Comparison of ENCODE assay signal across 20 cellular contexts in the genomic region with DNA sequence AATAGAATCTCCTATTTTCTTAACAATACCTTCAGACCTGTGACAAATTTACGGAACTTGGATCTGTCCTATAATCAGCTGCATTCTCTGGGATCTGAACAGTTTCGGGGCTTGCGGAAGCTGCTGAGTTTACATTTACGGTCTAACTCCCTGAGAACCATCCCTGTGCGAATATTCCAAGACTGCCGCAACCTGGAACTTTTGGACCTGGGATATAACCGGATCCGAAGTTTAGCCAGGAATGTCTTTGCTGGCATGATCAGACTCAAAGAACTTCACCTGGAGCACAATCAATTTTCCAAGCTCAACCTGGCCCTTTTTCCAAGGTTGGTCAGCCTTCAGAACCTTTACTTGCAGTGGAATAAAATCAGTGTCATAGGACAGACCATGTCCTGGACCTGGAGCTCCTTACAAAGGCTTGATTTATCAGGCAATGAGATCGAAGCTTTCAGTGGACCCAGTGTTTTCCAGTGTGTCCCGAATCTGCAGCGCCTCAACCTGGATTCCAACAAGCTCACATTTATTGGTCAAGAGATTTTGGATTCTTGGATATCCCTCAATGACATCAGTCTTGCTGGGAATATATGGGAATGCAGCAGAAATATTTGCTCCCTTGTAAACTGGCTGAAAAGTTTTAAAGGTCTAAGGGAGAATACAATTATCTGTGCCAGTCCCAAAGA. TPM values are rescaled to one million over a fixed set of nuclear protein-coding genes. Genes with fewer than 3 reads are reported as not detected.
A peak's percentile ranks its signal among the peaks of the same experiment; 100 is the strongest.
DNase-seq lines count a peak whose midpoint lies in the region; ATAC-seq and TF ChIP-seq lines count a peak whose summit lies in the region.
"Had no signal": no experiment of that assay in that cellular context is flagged by ENCODE, and none has a peak within 500 bp of the region (broad histone marks: within the 10 kb centered on the region; RNA-seq: fewer than 3 reads in every experiment).

No MANE protein-coding gene starts in this region.

- H3K4me1 Mint-ChIP-seq in MCF 10A (ENCODE audit: insufficient read depth, unreplicated experiment): peaks cover 6% of the 10 kb centered on the region
- H3K4me1 Mint-ChIP-seq: activated naive CD8-positive, alpha-beta T cell treated with anti-CD3 and anti-CD28 coated beads for 36 hours; stimulated activated effector memory CD8-positive, alpha-beta T cell treated with anti-CD3 and anti-CD28 coated beads, Interleukin-12 subunit alpha, Interleukin-12 subunit beta, amount 100 ng/mL, for 72 hours had no signal

- H3K4me3 Mint-ChIP-seq in MCF 10A (ENCODE audit: unreplicated experiment): no peak overlapping the region
- H3K4me3 Mint-ChIP-seq: activated CD8-positive, alpha-beta T cell treated with anti-CD3 and anti-CD28 coated beads for 36 hours; activated naive CD8-positive, alpha-beta T cell treated with anti-CD3 and anti-CD28 coated beads for 36 hours; activated T-cell treated with anti-CD3 and anti-CD28 coated beads, Interleukin-2, amount 50 U/mL, for 72 hours; stimulated activated effector memory CD8-positive, alpha-beta T cell treated with anti-CD3 and anti-CD28 coated beads, Interleukin-12 subunit alpha, Interleukin-12 subunit beta, amount 100 ng/mL, for 72 hours; T-cell had no signal

- H3K27ac ChIP-seq in mammary epithelial cell (ENCODE audit: insufficient read depth, low read depth, low read length): no peak overlapping the region
- H3K27ac ChIP-seq in esophagus muscularis mucosa (replicated peaks in 1 of 4): no peak overlapping the region
- H3K27ac ChIP-seq in neural cell (ENCODE audit: low read length): no peak overlapping the region
- H3K27ac ChIP-seq in temporal lobe (ENCODE audit: low read depth, low read length): peak overlapping the region; percentile 34
- H3K27ac ChIP-seq: spleen, upper lobe of left lung, WERI-Rb-1 had no signal

- dilution Hi-C loops in mammary epithelial cell (cut with HindIII; ENCODE audit: low sequenced_read_pairs): no loop called here

- TF ChIP-seq CTCF in mammary epithelial cell (conservative IDR thresholded peaks at IDR 0.05 in 1 of 2, IDR thresholded peaks at IDR 0.05 in 1 of 2; ENCODE audit: extremely low read depth in 1 of 2, insufficient read depth in 1 of 2, low read depth in 1 of 2, low read length in 2 of 2) (no peak), MCF 10A (IDR thresholded peaks at IDR 0.05; ENCODE audit: unreplicated experiment) (no peak), esophagus muscularis mucosa (IDR thresholded peaks at IDR 0.05) (no peak), neural cell (IDR thresholded peaks at IDR 0.05; ENCODE audit: poor library complexity, severe bottlenecking) (no peak)

- H3K79me2 ChIP-seq in mammary epithelial cell (ENCODE audit: insufficient read depth, low read length) (no peaks in the 10 kb centered on the region), neural cell (replicated peaks; ENCODE audit: insufficient read depth, low read length) (no peaks in the 10 kb centered on the region)

- no peak overlapping the region for H3K9ac ChIP-seq in mammary epithelial cell (ENCODE audit: insufficient read depth, low read length)
- peak overlapping the region; percentile 25 for H3K9ac ChIP-seq in neural cell (ENCODE audit: low read length)

- no peaks in the 10 kb centered on the region for H3K9me3 Mint-ChIP-seq in MCF 10A (ENCODE audit: unreplicated experiment)
- H3K9me3 Mint-ChIP-seq: activated CD8-positive, alpha-beta T cell treated with anti-CD3 and anti-CD28 coated beads for 36 hours; activated naive CD8-positive, alpha-beta T cell treated with anti-CD3 and anti-CD28 coated beads for 36 hours; activated T-cell treated with anti-CD3 and anti-CD28 coated beads, Interleukin-2, amount 50 U/mL, for 72 hours; T-cell had no signal

- in situ Hi-C loops in mammary epithelial cell (cut with MboI; ENCODE audit: low sequenced_read_pairs in 2 of 2): no loop called here

- POLR2A ChIA-PET in MCF 10A (lab: Yijun Ruan, JAX) (interaction anchor here (1.0 kb wide), 1 partner anchor 11 kb away, joined by 5 read pairs; no protein-coding TSS in a partner anchor), HEK293T (lab: Yijun Ruan, JAX) (no interaction called here)

- H3K9me3 ChIP-seq in mammary epithelial cell (replicated peaks; ENCODE audit: insufficient read depth, low read length): no peaks in the 10 kb centered on the region
- no peaks in the 10 kb centered on the region for H3K9me3 ChIP-seq in esophagus muscularis mucosa
- H3K9me3 ChIP-seq in neural cell (ENCODE audit: low read length): no peaks in the 10 kb centered on the region
- H3K9me3 ChIP-seq: spleen, upper lobe of left lung had no signal

- intact Hi-C loops in mammary epithelial cell (cut with micrococcal nuclease) (loop anchor here (5.0 kb wide), 3 partner anchors 300 to 620 kb away; no protein-coding TSS in a partner anchor), MCF 10A (cut with micrococcal nuclease) (no loop called here), esophagus muscularis mucosa (cut with DNase I) (no loop called here)

- H3K27ac Mint-ChIP-seq in MCF 10A (ENCODE audit: low read depth, unreplicated experiment): no peak overlapping the region
- H3K27ac Mint-ChIP-seq: activated CD8-positive, alpha-beta T cell treated with anti-CD3 and anti-CD28 coated beads for 36 hours; activated naive CD8-positive, alpha-beta T cell treated with anti-CD3 and anti-CD28 coated beads for 36 hours; activated T-cell treated with anti-CD3 and anti-CD28 coated beads, Interleukin-2, amount 50 U/mL, for 72 hours; stimulated activated effector memory CD8-positive, alpha-beta T cell treated with anti-CD3 and anti-CD28 coated beads, Interleukin-12 subunit alpha, Interleukin-12 subunit beta, amount 100 ng/mL, for 72 hours; T-cell had no signal

- no peak for TF ChIP-seq POLR2A in esophagus muscularis mucosa (IDR thresholded peaks at IDR 0.05; ENCODE audit: low read depth)

- no peak overlapping the region for H3K4me3 ChIP-seq in mammary epithelial cell (replicated peaks in 1 of 3; ENCODE audit: insufficient read depth in 1 of 3, low read depth in 2 of 3, low read length in 3 of 3)
- peak overlapping the region; percentile 17 to 35 (median 26) for H3K4me3 ChIP-seq in esophagus muscularis mucosa
- peak overlapping the region; percentile 65 for H3K4me3 ChIP-seq in neural cell (ENCODE audit: low read length)
- H3K4me3 ChIP-seq: spleen, upper lobe of left lung had no signal

- H3K36me3 Mint-ChIP-seq in MCF 10A (ENCODE audit: insufficient read depth, unreplicated experiment): no peaks in the 10 kb centered on the region
- H3K36me3 Mint-ChIP-seq: activated naive CD8-positive, alpha-beta T cell treated with anti-CD3 and anti-CD28 coated beads for 36 hours; stimulated activated effector memory CD8-positive, alpha-beta T cell treated with anti-CD3 and anti-CD28 coated beads, Interleukin-12 subunit alpha, Interleukin-12 subunit beta, amount 100 ng/mL, for 72 hours; T-cell had no signal

- 82% methylated on average over 11 of the region's 11 CpGs for WGBS in mammary epithelial cell (ENCODE audit: low coverage, missing lambda C conversion rate)
- 85% methylated on average over 11 of the region's 11 CpGs for WGBS in esophagus muscularis mucosa

- H3K27me3 ChIP-seq in mammary epithelial cell (ENCODE audit: insufficient read depth, low read length) (peaks cover 17% of the 10 kb centered on the region), esophagus muscularis mucosa (peaks cover 0 to 38% (median 4%) of the 10 kb centered on the region in 4 donors), neural cell (ENCODE audit: insufficient read depth, low read depth, low read length) (no peaks in the 10 kb centered on the region)

- TF ChIP-seq EP300 in esophagus muscularis mucosa (IDR thresholded peaks at IDR 0.05) (no peak), neural cell (conservative IDR thresholded peaks at IDR 0.05; ENCODE audit: poor library complexity, severe bottlenecking) (no peak)

- H2AFZ ChIP-seq in mammary epithelial cell (ENCODE audit: low read depth, low read length): peak overlapping the region; percentile 47
- H2AFZ ChIP-seq in neural cell (ENCODE audit: low read depth, low read length): no peak overlapping the region

- peak overlapping the region; percentile 68 for H3K4me2 ChIP-seq in mammary epithelial cell (ENCODE audit: insufficient read depth, low read depth, low read length)
- H3K4me2 ChIP-seq in neural cell (ENCODE audit: low read length): peak overlapping the region; percentile 13

- CTCF ChIA-PET in mammary epithelial cell (lab: Charles Lee; ENCODE audit: low non-redundant PET): interaction anchor here (0.6 kb wide), 1 partner anchor 594 kb away, joined by 3 read pairs; no protein-coding TSS in a partner anchor
- CTCF ChIA-PET in MCF 10A (lab: Yijun Ruan, JAX): interaction anchor here (0.6 to 1.4 kb wide), 5 partner anchors 13 to 592 kb away, joined by 3 to 4 read pairs (median 4); no protein-coding TSS in a partner anchor
- CTCF ChIA-PET in HEK293T (lab: Yijun Ruan, JAX): interaction anchor here (0.7 to 1.4 kb wide), 3 partner anchors 9 to 822 kb away, joined by 3 to 4 read pairs (median 3); no protein-coding TSS in a partner anchor

- no TSS peak for BruUV-seq in mammary epithelial cell (replicated peaks; lab: Mats Ljungman, UMichigan)
- BruUV-seq in MCF 10A (replicated peaks; lab: Mats Ljungman, UMichigan): no TSS peak

- H3K4me1 ChIP-seq in mammary epithelial cell (ENCODE audit: insufficient read depth, low read length): no peaks in the 10 kb centered on the region
- H3K4me1 ChIP-seq in esophagus muscularis mucosa: peaks cover 0 to 29% (median 20%) of the 10 kb centered on the region in 4 donors

- H4K20me1 ChIP-seq in mammary epithelial cell (ENCODE audit: insufficient read depth, low read length) (no peaks in the 10 kb centered on the region), neural cell (ENCODE audit: insufficient read depth) (no peaks in the 10 kb centered on the region)

- H3K27me3 Mint-ChIP-seq in MCF 10A (ENCODE audit: insufficient read depth, unreplicated experiment): peaks cover 25% of the 10 kb centered on the region

- H3K36me3 ChIP-seq in mammary epithelial cell (ENCODE audit: insufficient read depth, low read length) (no peaks in the 10 kb centered on the region), esophagus muscularis mucosa (no peaks in the 10 kb centered on the region), neural cell (ENCODE audit: insufficient read depth, low read length) (no peaks in the 10 kb centered on the region)
- H3K36me3 ChIP-seq: spleen, upper lobe of left lung, WERI-Rb-1 had no signal

- no peak for ATAC-seq in GM18867 (IDR thresholded peaks at IDR 0.05; ENCODE audit: unreplicated experiment)
- ATAC-seq: activated CD8-positive, alpha-beta T cell treated with anti-CD3 and anti-CD28 coated beads for 36 hours; activated T-cell treated with anti-CD3 and anti-CD28 coated beads, Interleukin-2, amount 50 U/mL, for 72 hours; stimulated activated effector memory CD8-positive, alpha-beta T cell treated with anti-CD3 and anti-CD28 coated beads, Interleukin-12 subunit alpha, Interleukin-12 subunit beta, amount 100 ng/mL, for 72 hours; T-cell had no signal

- DNase-seq in mammary epithelial cell (no peak), MCF 10A (ENCODE audit: unreplicated experiment) (no peak), esophagus muscularis mucosa (ENCODE audit: extremely low spot score) (no peak), GOT3 (lab: John Stamatoyannopoulos, UW) (no peak), HEK293T (ENCODE audit: extremely low spot score) (no peak)
- DNase-seq: 8988T; activated CD8-positive, alpha-beta T cell treated with anti-CD3 and anti-CD28 coated beads for 36 hours; activated naive CD8-positive, alpha-beta T cell treated with anti-CD3 and anti-CD28 coated beads for 36 hours; activated T-cell treated with anti-CD3 and anti-CD28 coated beads, Interleukin-2, amount 50 U/mL, for 72 hours; central memory CD4-positive, alpha-beta T cell; NCI-H2171 treated with DMSO at 0.1 percent for 48 hours; spleen; T-cell; WERI-Rb-1 had no signal

- no peaks in the 10 kb centered on the region for H3K9me2 ChIP-seq in neural cell (ENCODE audit: insufficient read depth, low read length)

- H3F3A ChIP-seq in neural cell (ENCODE audit: insufficient read depth, low read length, poor library complexity, severe bottlenecking): no peaks in the 10 kb centered on the region

- no peak for TF ChIP-seq RAD21 in neural cell (conservative IDR thresholded peaks at IDR 0.05)

RNA-seq across cellular contexts. Expression of a gene that starts 1.6 kb away (rescaled TPM):
- total RNA-seq in mammary epithelial cell: not detected
- not detected for polyA plus RNA-seq in mammary epithelial cell
- not detected for polyA minus RNA-seq in mammary epithelial cell
- not detected in 2 replicates for total RNA-seq in MCF 10A (2022)
- total RNA-seq in esophagus muscularis mucosa: under 1 TPM; 0.06 to 0.42 (median 0.23) TPM
- polyA plus RNA-seq in neural cell: 3.2 and 3.4 TPM in 2 replicates
- 7.5 and 10.8 TPM in 2 replicates for polyA minus RNA-seq in neural cell
- total RNA-seq in temporal lobe: 23.1 TPM
- total RNA-seq: activated CD8-positive, alpha-beta T cell treated with anti-CD3 and anti-CD28 coated beads for 36 hours; activated naive CD8-positive, alpha-beta T cell treated with anti-CD3 and anti-CD28 coated beads for 36 hours; activated T-cell treated with anti-CD3 and anti-CD28 coated beads, Interleukin-2, amount 50 U/mL, for 72 hours; fibroblast of villous mesenchyme; spleen; T-cell; upper lobe of left lung had no signal
- polyA plus RNA-seq: spleen had no signal

Comparison
In these comparisons a context has a peak if more than half of its experiments do, and no peak if none do; other contexts are left out.
1. H3K4me3 ChIP-seq: peak in esophagus muscularis mucosa (4 of 4) and neural cell (single experiment); none in mammary epithelial cell (0 of 3).
2. RNA of a gene that starts 1.6 kb away (total RNA-seq): 23.1 TPM in temporal lobe (single experiment); 0.06 to 0.42 TPM in esophagus muscularis mucosa, not detected in mammary epithelial cell and not detected in MCF 10A; every median in the first group is over 10 times any median in the second.